In the genomic region with DNA sequence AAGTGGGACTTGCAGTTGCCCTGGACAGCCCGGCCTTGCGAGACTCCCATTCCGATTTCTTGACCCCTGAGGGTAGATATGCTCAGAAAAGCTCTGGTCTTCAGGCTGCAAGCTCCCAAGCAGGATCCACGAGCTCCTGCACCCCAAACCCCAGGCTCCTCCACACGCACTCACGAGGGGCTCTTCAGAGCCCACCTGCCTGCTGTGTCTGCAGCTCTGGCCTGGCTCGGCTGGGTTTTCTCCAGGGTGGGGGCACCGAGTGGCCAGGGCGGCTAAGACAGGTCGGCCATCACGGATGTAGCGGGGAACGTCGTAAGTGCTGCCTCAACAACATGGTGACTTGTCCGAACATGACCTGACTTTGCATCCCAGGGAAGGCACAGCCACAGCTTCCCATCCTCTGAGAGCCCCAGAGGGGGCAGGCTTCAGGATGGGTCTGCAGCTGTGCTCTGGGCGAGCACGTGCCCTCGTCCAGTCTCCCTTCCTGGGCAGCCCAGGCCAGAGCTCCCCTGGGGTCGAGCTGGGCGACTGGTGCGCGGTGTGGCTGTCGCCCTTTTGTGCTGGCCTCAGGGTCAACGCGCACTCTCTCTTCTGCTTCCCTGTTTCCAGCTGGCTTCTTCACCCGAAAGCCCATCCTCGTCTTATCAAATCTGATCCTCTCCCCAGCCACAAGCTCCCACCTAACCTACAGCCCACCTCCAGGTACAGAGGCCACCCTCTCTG, we compare ENCODE assay signal across 23 cellular contexts.
DNase-seq lines count a peak whose midpoint lies in the region; ATAC-seq, FAIRE-seq and TF ChIP-seq lines count a peak whose summit lies in the region.
"Had no signal": no experiment of that assay in that cellular context is flagged by ENCODE, and none has a peak within 500 bp of the region (broad histone marks: within the 10 kb centered on the region; RNA-seq: fewer than 3 reads in every experiment).

No MANE protein-coding gene starts in this region.

- H3K23ac ChIP-seq in H1 (ENCODE audit: insufficient read length), result no peak overlapping the region

- TF ChIP-seq EP300 in SK-N-SH (IDR thresholded peaks at IDR 0.05; ENCODE audit: borderline replicate concordance in 1 of 2, low read depth in 1 of 2, low read length in 1 of 2) (no peak), H1 (IDR thresholded peaks at IDR 0.05; ENCODE audit: borderline replicate concordance in 1 of 2, low read depth in 2 of 2, low read length in 2 of 2) (no peak), transverse colon (IDR thresholded peaks at IDR 0.05; ENCODE audit: low read depth) (no peak)

- DNase-seq in SK-N-SH (peak; percentile 80), H1 (ENCODE audit: low read depth in 1 of 2, low spot score in 2 of 2) (no peak), neural progenitor cell (ENCODE audit: low spot score) (no peak), upper lobe of right lung (no peak), left lobe of liver (ENCODE audit: low spot score) (no peak), transverse colon (no peak)
- DNase-seq in stimulated activated CD4-positive, alpha-beta T cell treated with anti-CD3 and anti-CD28 coated beads, Interleukin-4, amount 100 ng/mL, for 24 hours, result no peak
- DNase-seq: CD4-positive, alpha-beta T cell; COR-L47; DND-41; H7; HFFc6; MM.1S; NCI-H1092; NCI-H146; NCI-H2029 treated with DMSO at 0.1 percent for 48 hours; NCI-H2171; NCI-H345; NCI-H82; Peyer's patch had no signal

- in situ Hi-C loops in transverse colon (cut with MboI; ENCODE audit: low pct_ligation_motif_present in 1 of 4, low pct_unique_long_range_greater_than_20kb in 1 of 4, low sequenced_read_pairs in 3 of 4), result no loop called here

- no peaks in the 10 kb centered on the region for H3K27me3 ChIP-seq in SK-N-SH (ENCODE audit: insufficient read depth)
- H3K27me3 ChIP-seq in H1 (replicated peaks in 1 of 4; ENCODE audit: control insufficient read depth in 3 of 4, extremely low read depth in 1 of 4, insufficient read depth in 3 of 4, low read length in 3 of 4), result no peaks in the 10 kb centered on the region
- H3K27me3 ChIP-seq in neural progenitor cell, result no peaks in the 10 kb centered on the region
- no peaks in the 10 kb centered on the region for H3K27me3 ChIP-seq in upper lobe of right lung
- H3K27me3 ChIP-seq in transverse colon, result no peaks in the 10 kb centered on the region
- H3K27me3 ChIP-seq: BLaER1, Peyer's patch, SJCRH30 had no signal

- no peaks in the 10 kb centered on the region for H3K23me2 ChIP-seq in H1 (ENCODE audit: low read depth, low read length)

- H3K27me3 Mint-ChIP-seq in neural progenitor cell (ENCODE audit: insufficient read depth, low read depth), result peaks cover 13% of the 10 kb centered on the region
- H3K27me3 Mint-ChIP-seq: CD4-positive, alpha-beta T cell had no signal

- no peaks in the 10 kb centered on the region for H4K20me1 ChIP-seq in SK-N-SH (ENCODE audit: insufficient read depth)
- no peaks in the 10 kb centered on the region for H4K20me1 ChIP-seq in H1 (replicated peaks in 1 of 2; ENCODE audit: control insufficient read depth in 1 of 2, insufficient read depth in 2 of 2, low read length in 2 of 2)
- H4K20me1 ChIP-seq in neural progenitor cell (ENCODE audit: low read depth), result no peaks in the 10 kb centered on the region
- H4K20me1 ChIP-seq: BLaER1 had no signal

- TF ChIP-seq POLR2A in H1 (IDR thresholded peaks at IDR 0.05; ENCODE audit: control extremely low read depth in 1 of 2, low read depth in 2 of 2, low read length in 2 of 2) (no peak), transverse colon (IDR thresholded peaks at IDR 0.05) (no peak)

- 62% methylated on average over 23 of the region's 27 CpGs for WGBS in SK-N-SH (ENCODE audit: low lambda C conversion rate)
- WGBS in H1 (ENCODE audit: extremely low coverage in 1 of 2, insufficient coverage in 1 of 2, insufficient read length in 1 of 2, insufficient replicate concordance in 2 of 2, low coverage in 1 of 2, low lambda C conversion rate in 2 of 2, missing lambda C conversion rate in 1 of 2), 2 experiments, result 91% methylated on average over 23 of the region's 27 CpGs; no CpG with 5 or more reads in 1 of the 2 experiments
- 87 to 100% methylated on average over 1 to 25 of the region's 27 CpGs for WGBS in transverse colon (ENCODE audit: low coverage in 1 of 2), 2 donors

- no peaks in the 10 kb centered on the region for H3K79me2 ChIP-seq in SK-N-SH (ENCODE audit: insufficient read depth)
- no peaks in the 10 kb centered on the region for H3K79me2 ChIP-seq in H1 (ENCODE audit: control insufficient read depth in 1 of 2, insufficient read depth in 2 of 2, low read length in 2 of 2)
- H3K79me2 ChIP-seq in neural progenitor cell (ENCODE audit: low read depth), result no peaks in the 10 kb centered on the region

- H3K56ac ChIP-seq in H1 (replicated peaks; ENCODE audit: insufficient read length, low read depth, low read length), result no peak overlapping the region

- H3K36me3 ChIP-seq in SK-N-SH (replicated peaks in 1 of 2; ENCODE audit: control insufficient read depth in 1 of 2, insufficient read depth in 2 of 2, low read length in 1 of 2) (no peaks in the 10 kb centered on the region), H1 (ENCODE audit: control insufficient read depth in 2 of 4, insufficient read depth in 4 of 4, low read length in 3 of 4) (no peaks in the 10 kb centered on the region), neural progenitor cell (no peaks in the 10 kb centered on the region), upper lobe of right lung (no peaks in the 10 kb centered on the region), transverse colon (no peaks in the 10 kb centered on the region)
- H3K36me3 ChIP-seq: BLaER1, Peyer's patch, SJCRH30 had no signal

- no peak overlapping the region for H2BK15ac ChIP-seq in H1 (ENCODE audit: low read length)

- ATAC-seq in upper lobe of right lung (peak; percentile 19), left lobe of liver (no peak)
- ATAC-seq: GM12878 had no signal

- H3K9me3 ChIP-seq in SK-N-SH (peaks cover 6% of the 10 kb centered on the region; the same call in 1 of the 2 replicates), H1 (ENCODE audit: insufficient read depth in 2 of 2, low read depth in 1 of 2, low read length in 1 of 2) (no peaks in the 10 kb centered on the region), neural progenitor cell (ENCODE audit: low read depth) (no peaks in the 10 kb centered on the region), upper lobe of right lung (no peaks in the 10 kb centered on the region), transverse colon (no peaks in the 10 kb centered on the region)
- H3K9me3 ChIP-seq: BLaER1, Peyer's patch, SJCRH30 had no signal

- no peaks in the 10 kb centered on the region for H3K36me3 Mint-ChIP-seq in neural progenitor cell

- CTCF ChIA-PET in SK-N-SH (lab: Yijun Ruan, JAX) (interaction anchor here (0.6 to 3.1 kb wide), 7 partner anchors 8 to 1088 kb away, joined by 3 to 13 read pairs (median 4); no protein-coding TSS in a partner anchor), H1 (lab: Charles Lee; ENCODE audit: partially characterized antibody) (interaction anchor here (1.1 to 1.9 kb wide), 2 partner anchors 8 to 13 kb away, joined by 3 to 7 read pairs; no protein-coding TSS in a partner anchor)

- H4K5ac ChIP-seq in H1 (ENCODE audit: insufficient read length, low read depth, low read length), result no peak overlapping the region

- H2BK12ac ChIP-seq in H1 (ENCODE audit: low read depth, low read length), result no peak overlapping the region; the same call in 1 of the 2 replicates

- peak overlapping the region; percentile 60; the same call in 1 of the 2 replicates for H3K18ac ChIP-seq in H1 (ENCODE audit: extremely low read depth, low read length)

- POLR2A ChIA-PET in SK-N-SH (lab: Yijun Ruan, JAX), result interaction anchor here (0.6 to 1.9 kb wide), 4 partner anchors 9 to 61 kb away, joined by 3 to 9 read pairs (median 5); no protein-coding TSS in a partner anchor
- POLR2A ChIA-PET in H1 (lab: Charles Lee; ENCODE audit: partially characterized antibody), result no interaction called here

- no peak overlapping the region; a peak in 1 of 4 replicates for H3K4me3 ChIP-seq in SK-N-SH (ENCODE audit: low read depth in 2 of 2, low read length in 1 of 2)
- no peak overlapping the region for H3K4me3 ChIP-seq in H1 (ENCODE audit: extremely low read depth in 1 of 4, insufficient read depth in 2 of 4, low read depth in 3 of 4, low read length in 4 of 4)
- H3K4me3 ChIP-seq in neural progenitor cell, result no peak overlapping the region
- H3K4me3 ChIP-seq in upper lobe of right lung, result no peak overlapping the region
- H3K4me3 ChIP-seq in transverse colon, result no peak overlapping the region
- H3K4me3 ChIP-seq: BLaER1, GM12878, Peyer's patch, SJCRH30 had no signal

- no peaks in the 10 kb centered on the region for H3K9me2 ChIP-seq in SK-N-SH

- H3K9me3 Mint-ChIP-seq in neural progenitor cell, result no peaks in the 10 kb centered on the region
- H3K9me3 Mint-ChIP-seq: CD4-positive, alpha-beta T cell had no signal

- H3K4me3 Mint-ChIP-seq in neural progenitor cell, result no peak overlapping the region
- H3K4me3 Mint-ChIP-seq: CD4-positive, alpha-beta T cell; HFFc6 had no signal

- H3K27ac Mint-ChIP-seq in neural progenitor cell, result peak overlapping the region; percentile 59
- H3K27ac Mint-ChIP-seq: CD4-positive, alpha-beta T cell; HFFc6 had no signal

- no peak overlapping the region for H2AK5ac ChIP-seq in H1 (ENCODE audit: low read depth, low read length)

- TF ChIP-seq RAD21 in SK-N-SH (IDR thresholded peaks at IDR 0.05; ENCODE audit: low read length) (no peak), H1 (IDR thresholded peaks at IDR 0.05 in 1 of 2, conservative IDR thresholded peaks at IDR 0.05 in 1 of 2; ENCODE audit: low read depth in 2 of 2, low read length in 2 of 2) (no peak)

- H3K4me2 ChIP-seq in SK-N-SH, result no peak overlapping the region
- H3K4me2 ChIP-seq in H1 (ENCODE audit: insufficient read depth in 1 of 2, low read depth in 2 of 2, low read length in 2 of 2), result no peak overlapping the region
- no peak overlapping the region for H3K4me2 ChIP-seq in neural progenitor cell
- H3K4me2 ChIP-seq: BLaER1 had no signal

- TF ChIP-seq CTCF in SK-N-SH (IDR thresholded peaks at IDR 0.05) (no peak), H1 (IDR thresholded peaks at IDR 0.05; ENCODE audit: control extremely low read depth in 1 of 3, insufficient read depth in 1 of 3, low read depth in 1 of 3, low read length in 3 of 3) (no peak), neural progenitor cell (IDR thresholded peaks at IDR 0.05) (no peak), upper lobe of right lung (IDR thresholded peaks at IDR 0.05) (no peak), transverse colon (IDR thresholded peaks at IDR 0.05) (no peak)

- no peak overlapping the region for H2BK20ac ChIP-seq in H1 (ENCODE audit: low read length)

- no peak overlapping the region for H2BK120ac ChIP-seq in H1 (replicated peaks; ENCODE audit: low read depth, low read length)

- H3K14ac ChIP-seq in H1 (ENCODE audit: insufficient read length), result no peak overlapping the region

- H3K9ac ChIP-seq in SK-N-SH (no peak overlapping the region), H1 (replicated peaks in 1 of 4; ENCODE audit: extremely low read depth in 1 of 4, low read depth in 3 of 4, low read length in 3 of 4) (no peak overlapping the region), neural progenitor cell (no peak overlapping the region)
- H3K9ac ChIP-seq: BLaER1 had no signal

- H3K4me1 ChIP-seq in SK-N-SH (ENCODE audit: control insufficient read depth in 1 of 2, insufficient read depth in 2 of 2, low read depth in 1 of 2, low read length in 1 of 2) (peaks cover 0 to 43% of the 10 kb centered on the region in 2 experiments; a peak in 1 of 4 replicates), H1 (replicated peaks in 1 of 4; ENCODE audit: control insufficient read depth in 3 of 4, insufficient read depth in 4 of 4, low read length in 3 of 4) (no peaks in the 10 kb centered on the region), neural progenitor cell (no peaks in the 10 kb centered on the region), upper lobe of right lung (no peaks in the 10 kb centered on the region), transverse colon (no peaks in the 10 kb centered on the region)
- H3K4me1 ChIP-seq: Peyer's patch had no signal

- no peak overlapping the region for H4K8ac ChIP-seq in H1 (ENCODE audit: extremely low read depth, insufficient read depth, low read length)

- peak overlapping the region; percentile 37 for H4K91ac ChIP-seq in H1 (replicated peaks; ENCODE audit: insufficient read length, low read length)

- no peak overlapping the region for H2AFZ ChIP-seq in SK-N-SH (ENCODE audit: low read depth)
- H2AFZ ChIP-seq in H1 (ENCODE audit: low read length), result no peak overlapping the region
- no peak overlapping the region for H2AFZ ChIP-seq in neural progenitor cell (replicated peaks)

- intact Hi-C loops in upper lobe of right lung (cut with DNase I) (no loop called here), transverse colon (cut with DNase I; ENCODE audit: low total_unique reads) (no loop called here)

- H3K4ac ChIP-seq in H1 (replicated peaks; ENCODE audit: insufficient read length, low read depth, low read length), result no peak overlapping the region

- H3F3A ChIP-seq in SK-N-SH (replicated peaks; ENCODE audit: insufficient read depth) (no peaks in the 10 kb centered on the region), neural progenitor cell (ENCODE audit: low read depth) (no peaks in the 10 kb centered on the region)

- peak overlapping the region in 1 of 2 experiments; percentile 98; a peak in 2 of 4 replicates for H3K27ac ChIP-seq in SK-N-SH (ENCODE audit: low read depth in 2 of 2, low read length in 1 of 2)
- H3K27ac ChIP-seq in H1 (ENCODE audit: low read depth, low read length), result no peak overlapping the region
- no peak overlapping the region for H3K27ac ChIP-seq in neural progenitor cell
- no peak overlapping the region for H3K27ac ChIP-seq in upper lobe of right lung
- no peak overlapping the region for H3K27ac ChIP-seq in transverse colon
- H3K27ac ChIP-seq: BLaER1, Peyer's patch, SJCRH30 had no signal

- no peaks in the 10 kb centered on the region for H3K79me1 ChIP-seq in H1 (ENCODE audit: low read depth, low read length)

- H2BK5ac ChIP-seq in H1 (ENCODE audit: low read depth, low read length), result 0 out of 2 replicates have a peak overlapping the region, but pooled peaks have one; percentile 30

- peaks cover 24% of the 10 kb centered on the region for H3K4me1 Mint-ChIP-seq in neural progenitor cell

- no peak for FAIRE-seq in H1 (lab: Jason Lieb, UNC)
- FAIRE-seq: GM12878 had no signal
